12 cellular contexts compared by ENCODE assay signal in genomic region chr3:134445631-134446030, GRCh38. TPM values are rescaled to one million over a fixed set of nuclear protein-coding genes. Genes with fewer than 3 reads are reported as not detected.
DNase-seq lines count a peak whose midpoint lies in the region; ATAC-seq and TF ChIP-seq lines count a peak whose summit lies in the region.
"Had no signal": no experiment of that assay in that cellular context is flagged by ENCODE, and none has a peak within 500 bp of the region (broad histone marks: within the 10 kb centered on the region; RNA-seq: fewer than 3 reads in every experiment).

No MANE protein-coding gene starts in this region.

- intact Hi-C loops in adrenal gland (cut with DNase I) = no loop called here

- peak overlapping the region; percentile 4; the same call in 1 of the 2 replicates for H3K4me3 Mint-ChIP-seq in HFFc6
- H3K4me3 Mint-ChIP-seq: activated B cell treated with CpG ODN at 0.5 μM for 24 hours, neural crest cell had no signal

- TF ChIP-seq POLR2A in adrenal gland (IDR thresholded peaks at IDR 0.05) = no peak

- H3K36me3 Mint-ChIP-seq in HFFc6 (ENCODE audit: low read depth) = peaks cover 14% of the 10 kb centered on the region; the same call in 1 of the 2 replicates

- no peak overlapping the region for H3K4me3 ChIP-seq in adrenal gland
- H3K4me3 ChIP-seq: suprapubic skin had no signal

- peaks cover 0 to 8% of the 10 kb centered on the region in 2 donors for H3K4me1 ChIP-seq in adrenal gland (replicated peaks in 1 of 2)

- H3K27ac ChIP-seq in adrenal gland = peak overlapping the region in 1 of 5 donors; percentile 75
- H3K27ac ChIP-seq: suprapubic skin had no signal

- H3K9me3 Mint-ChIP-seq in HFFc6 = peaks cover 5% of the 10 kb centered on the region; the same call in 1 of the 2 replicates

- WGBS in adrenal gland, 4 donors = 21 to 42% (median 27%) methylated on average over 1 of the region's 1 CpG

- H3K9me3 ChIP-seq in adrenal gland (replicated peaks in 1 of 3) = no peaks in the 10 kb centered on the region
- H3K9me3 ChIP-seq: suprapubic skin had no signal

- H3K27me3 ChIP-seq in adrenal gland = peaks cover 8% of the 10 kb centered on the region
- H3K27me3 ChIP-seq: suprapubic skin had no signal

- no peaks in the 10 kb centered on the region for H3K27me3 Mint-ChIP-seq in HFFc6 (ENCODE audit: insufficient read depth)

- DNase-seq in HFFc6 (peak; percentile 46), adrenal gland (peak in 6 of 7 donors; percentile 51 to 79 (median 62)), glomerular endothelial cell (ENCODE audit: extremely low read depth, low read depth, low spot score) (peak; percentile 51), putamen (ENCODE audit: low spot score) (peak; percentile 33), GM10266 (ENCODE audit: extremely low spot score) (no peak), OCI-M2 (lab: John Stamatoyannopoulos, UW; ENCODE audit: unreplicated experiment) (no peak), cerebellum (ENCODE audit: low spot score) (no peak)
- DNase-seq: activated B cell treated with CpG ODN at 0.5 μM for 24 hours, NCI-H1436 treated with DMSO at 0.1 percent for 48 hours had no signal

- peak overlapping the region; percentile 54 for H3K27ac Mint-ChIP-seq in HFFc6
- H3K27ac Mint-ChIP-seq: activated B cell treated with CpG ODN at 0.5 μM for 24 hours had no signal

- TF ChIP-seq CTCF in HFFc6 (IDR thresholded peaks at IDR 0.05) = no peak
- no peak for TF ChIP-seq CTCF in adrenal gland (IDR thresholded peaks at IDR 0.05)
- TF ChIP-seq CTCF in GM10266 (IDR thresholded peaks at IDR 0.05; ENCODE audit: control insufficient read depth, insufficient read depth, low read depth, missing control alignments) = no peak

- no peak for ATAC-seq in GM21390 (IDR thresholded peaks at IDR 0.05; ENCODE audit: unreplicated experiment)

- no peaks in the 10 kb centered on the region for H3K36me3 ChIP-seq in adrenal gland (replicated peaks in 1 of 2)
- H3K36me3 ChIP-seq: suprapubic skin had no signal

- H3K4me1 Mint-ChIP-seq in HFFc6 (ENCODE audit: low read depth) = peaks cover 73% of the 10 kb centered on the region
- H3K4me1 Mint-ChIP-seq: activated B cell treated with CpG ODN at 0.5 μM for 24 hours, neural crest cell had no signal

RNA-seq across cellular contexts. Expression of gene ANAPC13, which starts 40.2 kb away (rescaled TPM):
- 100 to 1,000 TPM; 123 to 152 (median 137) TPM for total RNA-seq in HFFc6 (2021; fragmentation: NEBNext Ultra II Directional; extraction: Animal tissue kit (Norgen Biotek cat#: 25700))
- total RNA-seq in adrenal gland (100 to 1,000 TPM in 3 of 8 donors, 10 to 100 TPM in 5; 51.4 to 118 (median 76.8) TPM), glomerular endothelial cell (55.4 and 59.3 TPM in 2 replicates), cerebellum (37.3 TPM)
- 100 to 1,000 TPM in 1 of 3 donors, 10 to 100 TPM in 2; 51.1 to 186 (median 59.2) TPM for polyA plus RNA-seq in adrenal gland

RNA-seq across cellular contexts. Expression of gene CEP63, which starts 40.2 kb away (rescaled TPM):
- total RNA-seq in HFFc6 (2021; fragmentation: NEBNext Ultra II Directional; extraction: Animal tissue kit (Norgen Biotek cat#: 25700)) = 10 to 100 TPM; 17.3 to 23.3 (median 21.3) TPM
- total RNA-seq in adrenal gland (10 to 100 TPM in 7 of 8 donors, 1 to 10 TPM in 1; 8.8 to 43.7 (median 21.9) TPM), glomerular endothelial cell (7.5 and 17.0 TPM in 2 replicates), cerebellum (26.4 TPM)
- polyA plus RNA-seq in adrenal gland = 10 to 100 TPM; 11.2 to 40.2 (median 17.5) TPM

Comparison
In these comparisons a context has a peak if more than half of its experiments do, and no peak if none do; other contexts are left out.
1. DNase-seq: peak in HFFc6 (single experiment), adrenal gland (6 of 7), glomerular endothelial cell (single experiment) and putamen (single experiment); none in GM10266 (single experiment), OCI-M2 (single experiment) and cerebellum (single experiment).